Comparison of ENCODE assay signal across 8 cellular contexts in the genomic region with DNA sequence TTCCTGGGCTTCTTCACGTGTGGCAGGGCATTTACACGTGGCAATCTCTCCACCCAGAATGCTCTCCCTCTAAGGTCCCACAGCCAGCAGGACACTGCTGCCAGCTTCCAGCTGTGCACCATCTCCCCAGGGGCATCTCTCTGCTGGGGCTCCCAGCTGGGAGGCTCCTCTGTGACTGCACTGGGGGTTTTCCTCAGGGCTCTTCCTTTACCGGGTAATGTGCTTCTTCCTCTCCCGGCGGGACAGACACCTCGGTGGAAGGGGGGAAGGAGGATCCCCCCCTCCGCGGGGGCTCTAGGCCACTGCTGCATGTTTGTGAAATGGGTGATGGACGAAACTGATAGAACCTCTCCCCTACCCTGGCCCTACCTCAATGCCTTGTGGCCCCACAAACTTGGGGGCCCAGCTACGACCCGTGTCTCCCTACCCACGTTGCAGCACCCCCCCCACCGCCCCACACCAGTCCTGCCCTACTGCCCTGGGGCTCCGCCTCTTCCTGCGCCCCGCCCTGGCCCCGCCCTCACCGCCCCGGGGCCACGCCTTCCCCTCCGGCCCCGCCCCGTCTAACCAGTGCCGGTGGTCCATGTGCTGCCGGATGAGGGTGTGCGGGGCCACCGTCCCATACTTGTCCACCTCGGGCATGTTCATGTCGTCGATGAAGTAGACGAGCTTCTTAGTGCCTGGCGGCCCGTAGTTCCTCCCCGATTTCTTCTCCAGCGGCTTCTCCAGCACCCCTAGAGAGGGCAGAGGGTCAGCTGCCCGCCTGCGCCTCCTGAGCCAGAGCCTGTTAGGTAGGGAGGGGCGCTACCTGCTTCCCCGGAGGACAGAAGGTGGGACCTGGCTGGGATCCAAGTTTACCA.
A peak's percentile ranks its signal among the peaks of the same experiment; 100 is the strongest.
DNase-seq lines count a peak whose midpoint lies in the region; TF ChIP-seq lines count a peak whose summit lies in the region.

No MANE protein-coding gene starts in this region.

- H3K27me3 ChIP-seq in AG04450 (ENCODE audit: control insufficient read depth, insufficient read depth, low read length): peaks cover 18% of the 10 kb centered on the region
- H3K27me3 ChIP-seq in GM23248 (replicated peaks; ENCODE audit: insufficient read depth): peaks cover 8% of the 10 kb centered on the region; the same call in 1 of the 2 replicates
- no peaks in the 10 kb centered on the region for H3K27me3 ChIP-seq in brain microvascular endothelial cell (replicated peaks)
- H3K27me3 ChIP-seq in sigmoid colon: peaks cover 4 to 33% (median 13%) of the 10 kb centered on the region in 3 donors

- no peak for TF ChIP-seq CTCF in AG04450 (IDR thresholded peaks at IDR 0.05; ENCODE audit: low read depth, low read length)
- TF ChIP-seq CTCF in brain microvascular endothelial cell (IDR thresholded peaks at IDR 0.05; ENCODE audit: low read depth, low read length, missing control alignments): no peak
- no peak for TF ChIP-seq CTCF in mesothelial cell of epicardium (IDR thresholded peaks at IDR 0.05; ENCODE audit: unreplicated experiment)
- TF ChIP-seq CTCF in sigmoid colon (IDR thresholded peaks at IDR 0.05): no peak

- no peaks in the 10 kb centered on the region for H3K36me3 ChIP-seq in GM23248 (ENCODE audit: low read depth)
- H3K36me3 ChIP-seq in brain microvascular endothelial cell (replicated peaks): no peaks in the 10 kb centered on the region
- H3K36me3 ChIP-seq in sigmoid colon: no peaks in the 10 kb centered on the region

- peak overlapping the region; percentile 49 for H3K4me2 ChIP-seq in GM23248 (ENCODE audit: unreplicated experiment)

- peaks cover 8% of the 10 kb centered on the region for H3K9me3 ChIP-seq in AG04450 (ENCODE audit: control insufficient read depth, insufficient read depth, low read length)
- H3K9me3 ChIP-seq in GM23248 (ENCODE audit: low read depth): no peaks in the 10 kb centered on the region
- H3K9me3 ChIP-seq in sigmoid colon: no peaks in the 10 kb centered on the region

- H3K4me1 Mint-ChIP-seq in mesothelial cell of epicardium: peaks cover 5% of the 10 kb centered on the region

- peak overlapping the region; percentile 51 for H3K27ac Mint-ChIP-seq in mesothelial cell of epicardium

- no peaks in the 10 kb centered on the region for H3K36me3 Mint-ChIP-seq in mesothelial cell of epicardium

- H3K9me3 Mint-ChIP-seq in mesothelial cell of epicardium: no peaks in the 10 kb centered on the region

- CTCF ChIA-PET in AG04450 (lab: Charles Lee): no interaction called here

- peak overlapping the region; percentile 41; the same call in 1 of the 2 replicates for H3K9ac ChIP-seq in GM23248

- no peak for TF ChIP-seq EP300 in sigmoid colon (IDR thresholded peaks at IDR 0.05)

- WGBS in GM23248 (ENCODE audit: low coverage in 1 of 2, low lambda C conversion rate in 2 of 2, missing lambda C conversion rate in 2 of 2), 2 experiments: 9% methylated on average over 27 to 39 of the region's 39 CpGs
- WGBS in sigmoid colon, 2 donors: 5 to 9% methylated on average over 39 of the region's 39 CpGs

- H3K27me3 Mint-ChIP-seq in mesothelial cell of epicardium (ENCODE audit: low read depth): peaks cover 13% of the 10 kb centered on the region

- POLR2A ChIA-PET in AG04450 (lab: Yijun Ruan, JAX): no interaction called here

- DNase-seq in AG04450 (ENCODE audit: low read depth, low spot score): no peak
- DNase-seq in GM23248: peak; percentile 50
- peak; percentile 20 to 61 (median 38) for DNase-seq in T-helper 2 cell
- peak; percentile 6 for DNase-seq in brain microvascular endothelial cell
- no peak for DNase-seq in mesothelial cell of epicardium (ENCODE audit: low spot score in 2 of 2, unreplicated experiment in 2 of 2)
- DNase-seq in stimulated activated naive CD4-positive, alpha-beta T cell treated with Interleukin-2 at 50 U/mL for 16 hours (lab: John Stamatoyannopoulos, UW): peak; percentile 31
- no peak for DNase-seq in DMS53 (lab: John Stamatoyannopoulos, UW)
- DNase-seq in sigmoid colon: no peak

- intact Hi-C loops in sigmoid colon (cut with DNase I): no loop called here

- H3F3A ChIP-seq in GM23248 (ENCODE audit: insufficient read depth): no peaks in the 10 kb centered on the region

- in situ Hi-C loops in GM23248 (cut with MboI): no loop called here
- in situ Hi-C loops in brain microvascular endothelial cell (cut with HindIII; ENCODE audit: low pct_ligation_motif_present, low sequenced_read_pairs): loop anchor here (25.0 kb wide), 1 partner anchor 228 kb away; no protein-coding TSS in a partner anchor

- no peak overlapping the region for H3K27ac ChIP-seq in AG04450 (ENCODE audit: low read depth, low read length)
- H3K27ac ChIP-seq in GM23248: no peak overlapping the region
- no peak overlapping the region for H3K27ac ChIP-seq in brain microvascular endothelial cell
- H3K27ac ChIP-seq in sigmoid colon: no peak overlapping the region

- no peaks in the 10 kb centered on the region for H3K79me2 ChIP-seq in GM23248 (ENCODE audit: insufficient read depth)

- H3K4me1 ChIP-seq in GM23248 (ENCODE audit: insufficient read depth): no peaks in the 10 kb centered on the region
- peaks cover 0 to 10% (median 7%) of the 10 kb centered on the region in 4 donors for H3K4me1 ChIP-seq in sigmoid colon

- H2AFZ ChIP-seq in GM23248: peak overlapping the region; percentile 81

- no peaks in the 10 kb centered on the region for H3K9me2 ChIP-seq in GM23248 (ENCODE audit: insufficient read depth)

- TF ChIP-seq POLR2A in sigmoid colon (IDR thresholded peaks at IDR 0.05): no peak

- H3K4me3 ChIP-seq in AG04450 (ENCODE audit: low read depth, low read length) (peak overlapping the region; percentile 37), GM23248 (peak overlapping the region; percentile 58), brain microvascular endothelial cell (ENCODE audit: low read depth, low read length) (peak overlapping the region; percentile 48), sigmoid colon (peak overlapping the region in 2 of 4 donors; percentile 23 to 30)

- peak overlapping the region; percentile 63 for H3K4me3 Mint-ChIP-seq in mesothelial cell of epicardium

- no peaks in the 10 kb centered on the region for H4K20me1 ChIP-seq in GM23248 (ENCODE audit: insufficient read depth)

Comparison
In these comparisons a context has a peak if more than half of its experiments do, and no peak if none do; other contexts are left out.
1. DNase-seq: peak in GM23248 (single experiment), T-helper 2 cell (5 of 5), brain microvascular endothelial cell (single experiment) and stimulated activated naive CD4-positive, alpha-beta T cell treated with Interleukin-2 at 50 U/mL for 16 hours (single experiment); none in AG04450 (single experiment), mesothelial cell of epicardium (0 of 2), DMS53 (single experiment) and sigmoid colon (single experiment).